Comparison of ENCODE assay signal across 24 cellular contexts in the genomic region with DNA sequence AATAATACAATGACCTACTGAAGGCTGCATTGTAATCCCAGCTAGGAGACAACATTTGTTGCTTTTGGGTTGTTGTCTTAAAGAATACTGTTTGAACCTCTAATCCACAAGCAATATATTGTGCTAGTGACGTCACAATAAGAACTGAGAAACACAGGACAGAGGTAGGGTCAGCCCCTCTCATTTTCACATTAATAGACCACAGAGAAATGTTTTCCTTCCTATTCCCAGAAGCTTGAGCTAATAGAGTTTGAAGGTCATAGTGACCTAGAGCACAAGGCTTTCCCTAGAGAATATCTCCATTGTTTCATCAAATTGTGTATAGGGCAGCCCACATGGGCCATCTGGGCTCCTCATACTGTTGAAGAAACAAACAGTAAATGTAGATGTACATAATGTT.
DNase-seq lines count a peak whose midpoint lies in the region; ATAC-seq, FAIRE-seq and TF ChIP-seq lines count a peak whose summit lies in the region.
"Had no signal": no experiment of that assay in that cellular context is flagged by ENCODE, and none has a peak within 500 bp of the region (broad histone marks: within the 10 kb centered on the region; RNA-seq: fewer than 3 reads in every experiment).

No MANE protein-coding gene starts in this region.

- CTCF ChIA-PET in HepG2 (lab: Yijun Ruan, JAX; ENCODE audit: low intra/inter-chr PET ratio, low total read pairs): no interaction called here
- CTCF ChIA-PET in CD4-positive, alpha-beta memory T cell (lab: Charles Lee; ENCODE audit: partially characterized antibody): no interaction called here

- TF ChIP-seq CTCF in HepG2 (CRISPR knock-in tag; IDR thresholded peaks at IDR 0.05): no peak
- TF ChIP-seq CTCF in right lobe of liver (IDR thresholded peaks at IDR 0.05): no peak
- no peak for TF ChIP-seq CTCF in prostate gland (IDR thresholded peaks at IDR 0.05)

- no peak for TF ChIP-seq RAD21 in HepG2 (CRISPR knock-in tag; IDR thresholded peaks at IDR 0.05)

- intact Hi-C loops in HepG2 (cut with micrococcal nuclease; ENCODE audit: unreplicated experiment): no loop called here
- intact Hi-C loops in right lobe of liver (cut with DNase I): no loop called here
- intact Hi-C loops in sciatic nerve (cut with DNase I): no loop called here
- intact Hi-C loops in prostate gland (cut with DNase I): no loop called here
- intact Hi-C loops in CD4-positive, alpha-beta memory T cell (cut with micrococcal nuclease): no loop called here

- BruUV-seq in HepG2 (replicated peaks; lab: Mats Ljungman, UMichigan): no TSS peak

- in situ Hi-C loops in HepG2 (cut with HindIII; ENCODE audit: extremely low pct_ligation_motif_present, low pct_unique_long_range_greater_than_20kb): no loop called here

- 20% methylated on average over 1 of the region's 1 CpG for WGBS in HepG2 (ENCODE audit: low lambda C conversion rate)
- 31% methylated on average over 1 of the region's 1 CpG for WGBS in right lobe of liver (ENCODE audit: insufficient coverage, low coverage, low lambda C conversion rate, missing lambda C conversion rate)
- WGBS in prostate gland: 79% methylated on average over 1 of the region's 1 CpG

- peaks cover 4 to 5% of the 10 kb centered on the region in 2 donors for H3K27me3 Mint-ChIP-seq in CD4-positive, alpha-beta memory T cell

- no peak overlapping the region for H3K4me3 ChIP-seq in HepG2 (replicated peaks in 1 of 3; ENCODE audit: insufficient read depth in 1 of 3, low read depth in 2 of 3, low read length in 3 of 3)
- H3K4me3 ChIP-seq in right lobe of liver: no peak overlapping the region
- no peak overlapping the region for H3K4me3 ChIP-seq in prostate gland
- H3K4me3 ChIP-seq in CD4-positive, alpha-beta memory T cell (ENCODE audit: low read length in 2 of 2): no peak overlapping the region
- H3K4me3 ChIP-seq: A549; BLaER1 treated with 17β-estradiol and CSF1 and Interleukin-3, amounts not matched to agents 10 nM and 100 nM; HAP-1 had no signal

- TF ChIP-seq POLR2A in HepG2 (IDR thresholded peaks at IDR 0.05; ENCODE audit: insufficient read depth in 1 of 2, low read depth in 2 of 2, low read length in 2 of 2): no peak
- TF ChIP-seq POLR2A in right lobe of liver (IDR thresholded peaks at IDR 0.05): no peak
- TF ChIP-seq POLR2A in prostate gland (IDR thresholded peaks at IDR 0.05): no peak

- no peak for FAIRE-seq in HepG2 (lab: Jason Lieb, UNC)
- peak; percentile 78 for FAIRE-seq in endometrium (lab: Jason Lieb, UNC)
- FAIRE-seq: GM12891, H54 had no signal

- peaks cover 0 to 1% (median 0%) of the 10 kb centered on the region in 4 donors for H3K4me1 Mint-ChIP-seq in CD4-positive, alpha-beta memory T cell

- DNase-seq in HepG2 (ENCODE audit: low spot score): no peak
- no peak for DNase-seq in right lobe of liver
- DNase-seq in sciatic nerve (ENCODE audit: low spot score): no peak
- no peak for DNase-seq in prostate gland (ENCODE audit: low spot score)
- no peak for DNase-seq in CD4-positive, alpha-beta memory T cell
- DNase-seq: 8988T; ACHN; AML-193; BE2C; Calu3; CD4-positive, alpha-beta T cell; COR-L47; DMS53; DMS79 treated with DMSO at 0.1 percent for 48 hours; GF-D8; GOT3; HFFc6 had no signal

- H3K4me1 ChIP-seq in HepG2 (ENCODE audit: insufficient read depth, low read length) (no peaks in the 10 kb centered on the region), right lobe of liver (no peaks in the 10 kb centered on the region), prostate gland (replicated peaks) (no peaks in the 10 kb centered on the region)
- H3K4me1 ChIP-seq in CD4-positive, alpha-beta memory T cell (ENCODE audit: insufficient read depth, low read length): no peaks in the 10 kb centered on the region
- H3K4me1 ChIP-seq: BE2C, HAP-1 had no signal

- ATAC-seq in HepG2 (no peak), right lobe of liver (no peak), sciatic nerve (peak; percentile 46)
- ATAC-seq: A549 had no signal

- TF ChIP-seq EP300 in HepG2 (IDR thresholded peaks at IDR 0.05; ENCODE audit: low read depth in 2 of 2, low read length in 2 of 2): no peak
- TF ChIP-seq EP300 in HepG2 (CRISPR knock-in tag; IDR thresholded peaks at IDR 0.05; ENCODE audit: borderline replicate concordance): no peak

- H3K4me2 ChIP-seq in HepG2 (ENCODE audit: low read depth, low read length): no peak overlapping the region
- H3K4me2 ChIP-seq: A549; BLaER1 treated with 17β-estradiol and CSF1 and Interleukin-3, amounts not matched to agents 10 nM and 100 nM had no signal

- no peak overlapping the region for H3K27ac Mint-ChIP-seq in CD4-positive, alpha-beta memory T cell
- H3K27ac Mint-ChIP-seq: CD14-positive monocyte; CD4-positive, alpha-beta T cell; HFFc6 had no signal

- H3K9ac ChIP-seq in HepG2 (ENCODE audit: insufficient read depth, low read depth, low read length): no peak overlapping the region
- H3K9ac ChIP-seq: BLaER1 treated with 17β-estradiol and CSF1 and Interleukin-3, amounts not matched to agents 10 nM and 100 nM had no signal

- H3K36me3 ChIP-seq in HepG2 (replicated peaks in 1 of 2; ENCODE audit: control insufficient read depth in 1 of 2, insufficient read depth in 2 of 2, low read length in 2 of 2) (no peaks in the 10 kb centered on the region), right lobe of liver (no peaks in the 10 kb centered on the region), prostate gland (no peaks in the 10 kb centered on the region)
- no peaks in the 10 kb centered on the region for H3K36me3 ChIP-seq in CD4-positive, alpha-beta memory T cell (ENCODE audit: insufficient read depth, low read length)
- H3K36me3 ChIP-seq: BE2C; BLaER1 treated with 17β-estradiol and CSF1 and Interleukin-3, amounts not matched to agents 10 nM and 100 nM; HAP-1 had no signal

- H3K79me2 ChIP-seq in HepG2 (ENCODE audit: insufficient read depth, low read length): no peaks in the 10 kb centered on the region

- H3K9me3 ChIP-seq in HepG2 (ENCODE audit: low read length): no peaks in the 10 kb centered on the region
- no peaks in the 10 kb centered on the region for H3K9me3 ChIP-seq in right lobe of liver
- no peaks in the 10 kb centered on the region for H3K9me3 ChIP-seq in prostate gland
- no peaks in the 10 kb centered on the region for H3K9me3 ChIP-seq in CD4-positive, alpha-beta memory T cell (ENCODE audit: control insufficient read depth in 1 of 2, low read length in 2 of 2)
- H3K9me3 ChIP-seq: A549, BE2C, HAP-1 had no signal

- H3K27me3 ChIP-seq in HepG2 (ENCODE audit: control insufficient read depth in 1 of 2, insufficient read depth in 2 of 2, low read length in 2 of 2) (no peaks in the 10 kb centered on the region), right lobe of liver (no peaks in the 10 kb centered on the region), prostate gland (replicated peaks; ENCODE audit: insufficient read depth) (no peaks in the 10 kb centered on the region)
- no peaks in the 10 kb centered on the region for H3K27me3 ChIP-seq in CD4-positive, alpha-beta memory T cell (ENCODE audit: insufficient read depth, low read length)
- H3K27me3 ChIP-seq: BE2C; BLaER1 treated with 17β-estradiol and CSF1 and Interleukin-3, amounts not matched to agents 10 nM and 100 nM had no signal

- no peak overlapping the region for H3K4me3 Mint-ChIP-seq in CD4-positive, alpha-beta memory T cell
- H3K4me3 Mint-ChIP-seq: CD14-positive monocyte; CD4-positive, alpha-beta T cell; HFFc6 had no signal

- H4K20me1 ChIP-seq in HepG2 (ENCODE audit: insufficient read depth, low read length): no peaks in the 10 kb centered on the region
- H4K20me1 ChIP-seq: BLaER1 treated with 17β-estradiol and CSF1 and Interleukin-3, amounts not matched to agents 10 nM and 100 nM had no signal

- H2AFZ ChIP-seq in HepG2 (ENCODE audit: low read length): no peak overlapping the region

- POLR2A ChIA-PET in HepG2 (lab: Yijun Ruan, JAX): no interaction called here
- POLR2A ChIA-PET in CD4-positive, alpha-beta memory T cell (lab: Charles Lee; ENCODE audit: partially characterized antibody): no interaction called here

- H3K9me3 Mint-ChIP-seq in CD4-positive, alpha-beta memory T cell: no peaks in the 10 kb centered on the region
- H3K9me3 Mint-ChIP-seq: CD4-positive, alpha-beta T cell had no signal

- no peaks in the 10 kb centered on the region for H3K36me3 Mint-ChIP-seq in CD4-positive, alpha-beta memory T cell
- H3K36me3 Mint-ChIP-seq: CD14-positive monocyte had no signal

- H3K27ac ChIP-seq in HepG2 (ENCODE audit: extremely low read length, insufficient read depth, low read length) (no peak overlapping the region), right lobe of liver (no peak overlapping the region), prostate gland (no peak overlapping the region)
- no peak overlapping the region for H3K27ac ChIP-seq in CD4-positive, alpha-beta memory T cell (ENCODE audit: low read depth, low read length)
- H3K27ac ChIP-seq: A549; BLaER1 treated with 17β-estradiol and CSF1 and Interleukin-3, amounts not matched to agents 10 nM and 100 nM had no signal

TF ChIP-seq in HepG2, 621 proteins besides CTCF, POLR2A, EP300 and RAD21:
- TF ChIP-seq BRCA1 (CRISPR knock-in tag; IDR thresholded peaks at IDR 0.05) (no peak), ATF7 (IDR thresholded peaks at IDR 0.05) (peak; percentile 77), ATF7 (CRISPR knock-in tag; IDR thresholded peaks at IDR 0.05) (no peak), RFX5 (IDR thresholded peaks at IDR 0.05; ENCODE audit: low read depth, low read length) (no peak), CREB1 (IDR thresholded peaks at IDR 0.05) (peak; percentile 96), CREB1 (CRISPR knock-in tag; IDR thresholded peaks at IDR 0.05) (no peak)
